In the genomic region with DNA sequence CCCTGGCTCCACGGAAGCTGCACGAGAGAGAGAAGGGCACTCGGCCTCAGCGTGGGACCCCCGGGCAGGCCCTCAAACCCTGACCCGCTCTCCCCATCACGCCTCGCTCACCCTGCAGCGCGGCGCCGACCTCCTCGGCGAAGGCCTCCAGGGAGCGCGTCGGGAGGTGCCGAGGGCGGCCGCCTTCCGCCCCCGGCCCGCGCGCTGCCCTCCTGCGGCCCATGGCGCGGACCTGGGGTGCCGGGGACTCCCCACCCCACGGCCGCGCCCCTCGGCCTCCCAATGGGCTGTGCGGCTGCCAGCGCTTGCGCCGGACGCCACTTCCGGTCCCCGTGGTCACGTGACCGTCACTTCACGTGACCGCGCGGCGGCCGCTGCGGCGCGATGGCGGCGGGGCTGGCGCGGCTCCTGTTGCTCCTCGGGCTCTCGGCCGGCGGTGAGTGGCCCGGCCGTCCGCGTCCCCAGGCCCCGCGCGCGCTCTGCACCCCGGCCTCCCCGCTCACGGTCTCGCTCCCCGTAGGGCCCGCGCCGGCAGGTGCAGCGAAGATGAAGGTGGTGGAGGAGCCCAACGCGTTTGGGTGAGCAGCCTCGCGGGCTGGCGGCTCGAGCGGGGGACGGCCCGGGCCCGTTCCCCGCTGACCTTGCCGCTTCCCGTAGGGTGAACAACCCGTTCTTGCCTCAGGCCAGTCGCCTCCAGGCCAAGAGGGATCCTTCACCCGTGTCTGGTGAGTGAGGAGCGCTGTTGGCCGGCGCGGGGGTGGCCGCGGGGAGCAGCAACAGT, we compare ENCODE assay signal across 1 cellular context.
TF ChIP-seq lines count a peak whose summit lies in the region.

A gene (plus strand): TSS at position 350 of the 781 bp plus-strand sequence. CDS start 35 bp downstream, at position 385.
A gene (minus strand): TSS at position 297 of the 781 bp plus-strand sequence. CDS start 74 bp downstream, at position 223.

TF ChIP-seq in HepG2, 621 proteins besides CTCF, POLR2A, EP300 and RAD21 (continued from another document and continues in another):
- TF ChIP-seq, protein P1, sequence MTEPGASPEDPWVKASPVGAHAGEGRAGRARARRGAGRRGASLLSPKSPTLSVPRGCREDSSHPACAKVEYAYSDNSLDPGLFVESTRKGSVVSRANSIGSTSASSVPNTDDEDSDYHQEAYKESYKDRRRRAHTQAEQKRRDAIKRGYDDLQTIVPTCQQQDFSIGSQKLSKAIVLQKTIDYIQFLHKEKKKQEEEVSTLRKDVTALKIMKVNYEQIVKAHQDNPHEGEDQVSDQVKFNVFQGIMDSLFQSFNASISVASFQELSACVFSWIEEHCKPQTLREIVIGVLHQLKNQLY (CRISPR knock-in tag; IDR thresholded peaks at IDR 0.05) = 0 out of 2 replicates have a peak, but pooled peaks have one; percentile 44
- TF ChIP-seq ZKSCAN1 (IDR thresholded peaks at IDR 0.05; ENCODE audit: low read length) (0 out of 2 replicates have a peak, but pooled peaks have one; percentile 21), ZMYM2 (CRISPR knock-in tag; IDR thresholded peaks at IDR 0.05) (no peak), MTF1 (CRISPR knock-in tag; IDR thresholded peaks at IDR 0.05) (no peak), ZFP41 (CRISPR knock-in tag; IDR thresholded peaks at IDR 0.05; ENCODE audit: borderline replicate concordance) (no peak), SOX13 (IDR thresholded peaks at IDR 0.05) (no peak), SOX13 (CRISPR knock-in tag; conservative IDR thresholded peaks at IDR 0.05 in 1 of 2, IDR thresholded peaks at IDR 0.05 in 1 of 2) (peak in 1 of 2 experiments; percentile 23; a peak in 1 of 4 replicates), ZNF121 (CRISPR knock-in tag; IDR thresholded peaks at IDR 0.05) (no peak), RCOR2 (CRISPR knock-in tag; IDR thresholded peaks at IDR 0.05) (no peak), MAF1 (CRISPR knock-in tag; IDR thresholded peaks at IDR 0.05; ENCODE audit: borderline replicate concordance) (no peak), FOXM1 (CRISPR knock-in tag; IDR thresholded peaks at IDR 0.05) (no peak), ZNF7 (CRISPR knock-in tag; IDR thresholded peaks at IDR 0.05) (no peak), MIER2 (CRISPR knock-in tag; IDR thresholded peaks at IDR 0.05) (no peak), CREB1 (IDR thresholded peaks at IDR 0.05) (peak; percentile 52; the same call in 1 of the 2 replicates), CREB1 (CRISPR knock-in tag; IDR thresholded peaks at IDR 0.05) (no peak), TP53 (CRISPR knock-in tag; conservative IDR thresholded peaks at IDR 0.05) (no peak), NKX3-1 (CRISPR knock-in tag; IDR thresholded peaks at IDR 0.05) (no peak), ZMAT3 (CRISPR knock-in tag; conservative IDR thresholded peaks at IDR 0.05) (peak; percentile 60; the same call in 1 of the 2 replicates), MTA1 (CRISPR knock-in tag; IDR thresholded peaks at IDR 0.05; ENCODE audit: borderline replicate concordance) (no peak), RFX5 (IDR thresholded peaks at IDR 0.05; ENCODE audit: low read depth, low read length) (no peak), GATAD2A (CRISPR knock-in tag; IDR thresholded peaks at IDR 0.05) (no peak), KDM5A (IDR thresholded peaks at IDR 0.05; ENCODE audit: borderline replicate concordance, low read length) (peak; percentile 100), REPIN1 (CRISPR knock-in tag; IDR thresholded peaks at IDR 0.05; ENCODE audit: borderline replicate concordance, low read depth) (no peak), NFKBIZ (CRISPR knock-in tag; IDR thresholded peaks at IDR 0.05) (no peak), FOXP1 (IDR thresholded peaks at IDR 0.05) (no peak), FOXP1 (CRISPR knock-in tag; IDR thresholded peaks at IDR 0.05) (no peak), KLF12 (CRISPR knock-in tag; IDR thresholded peaks at IDR 0.05; ENCODE audit: borderline replicate concordance) (peak; percentile 94), ZNF124 (CRISPR knock-in tag; IDR thresholded peaks at IDR 0.05) (peak; percentile 52; the same call in 1 of the 2 replicates), ZSCAN9 (CRISPR knock-in tag; IDR thresholded peaks at IDR 0.05; ENCODE audit: borderline replicate concordance) (no peak)
- TF ChIP-seq, protein P2, sequence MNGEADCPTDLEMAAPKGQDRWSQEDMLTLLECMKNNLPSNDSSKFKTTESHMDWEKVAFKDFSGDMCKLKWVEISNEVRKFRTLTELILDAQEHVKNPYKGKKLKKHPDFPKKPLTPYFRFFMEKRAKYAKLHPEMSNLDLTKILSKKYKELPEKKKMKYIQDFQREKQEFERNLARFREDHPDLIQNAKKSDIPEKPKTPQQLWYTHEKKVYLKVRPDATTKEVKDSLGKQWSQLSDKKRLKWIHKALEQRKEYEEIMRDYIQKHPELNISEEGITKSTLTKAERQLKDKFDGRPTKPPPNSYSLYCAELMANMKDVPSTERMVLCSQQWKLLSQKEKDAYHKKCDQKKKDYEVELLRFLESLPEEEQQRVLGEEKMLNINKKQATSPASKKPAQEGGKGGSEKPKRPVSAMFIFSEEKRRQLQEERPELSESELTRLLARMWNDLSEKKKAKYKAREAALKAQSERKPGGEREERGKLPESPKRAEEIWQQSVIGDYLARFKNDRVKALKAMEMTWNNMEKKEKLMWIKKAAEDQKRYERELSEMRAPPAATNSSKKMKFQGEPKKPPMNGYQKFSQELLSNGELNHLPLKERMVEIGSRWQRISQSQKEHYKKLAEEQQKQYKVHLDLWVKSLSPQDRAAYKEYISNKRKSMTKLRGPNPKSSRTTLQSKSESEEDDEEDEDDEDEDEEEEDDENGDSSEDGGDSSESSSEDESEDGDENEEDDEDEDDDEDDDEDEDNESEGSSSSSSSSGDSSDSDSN (CRISPR knock-in tag; IDR thresholded peaks at IDR 0.05) = peak; percentile 38; the same call in 1 of the 2 replicates
- TF ChIP-seq, protein P3, sequence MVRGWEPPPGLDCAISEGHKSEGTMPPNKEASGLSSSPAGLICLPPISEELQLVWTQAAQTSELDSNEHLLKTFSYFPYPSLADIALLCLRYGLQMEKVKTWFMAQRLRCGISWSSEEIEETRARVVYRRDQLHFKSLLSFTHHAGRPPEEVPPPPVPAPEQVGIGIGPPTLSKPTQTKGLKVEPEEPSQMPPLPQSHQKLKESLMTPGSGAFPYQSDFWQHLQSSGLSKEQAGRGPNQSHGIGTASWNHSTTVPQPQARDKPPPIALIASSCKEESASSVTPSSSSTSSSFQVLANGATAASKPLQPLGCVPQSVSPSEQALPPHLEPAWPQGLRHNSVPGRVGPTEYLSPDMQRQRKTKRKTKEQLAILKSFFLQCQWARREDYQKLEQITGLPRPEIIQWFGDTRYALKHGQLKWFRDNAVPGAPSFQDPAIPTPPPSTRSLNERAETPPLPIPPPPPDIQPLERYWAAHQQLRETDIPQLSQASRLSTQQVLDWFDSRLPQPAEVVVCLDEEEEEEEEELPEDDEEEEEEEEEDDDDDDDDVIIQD (CRISPR knock-in tag; IDR thresholded peaks at IDR 0.05; ENCODE audit: low read depth) = no peak
- TF ChIP-seq, protein P4, sequence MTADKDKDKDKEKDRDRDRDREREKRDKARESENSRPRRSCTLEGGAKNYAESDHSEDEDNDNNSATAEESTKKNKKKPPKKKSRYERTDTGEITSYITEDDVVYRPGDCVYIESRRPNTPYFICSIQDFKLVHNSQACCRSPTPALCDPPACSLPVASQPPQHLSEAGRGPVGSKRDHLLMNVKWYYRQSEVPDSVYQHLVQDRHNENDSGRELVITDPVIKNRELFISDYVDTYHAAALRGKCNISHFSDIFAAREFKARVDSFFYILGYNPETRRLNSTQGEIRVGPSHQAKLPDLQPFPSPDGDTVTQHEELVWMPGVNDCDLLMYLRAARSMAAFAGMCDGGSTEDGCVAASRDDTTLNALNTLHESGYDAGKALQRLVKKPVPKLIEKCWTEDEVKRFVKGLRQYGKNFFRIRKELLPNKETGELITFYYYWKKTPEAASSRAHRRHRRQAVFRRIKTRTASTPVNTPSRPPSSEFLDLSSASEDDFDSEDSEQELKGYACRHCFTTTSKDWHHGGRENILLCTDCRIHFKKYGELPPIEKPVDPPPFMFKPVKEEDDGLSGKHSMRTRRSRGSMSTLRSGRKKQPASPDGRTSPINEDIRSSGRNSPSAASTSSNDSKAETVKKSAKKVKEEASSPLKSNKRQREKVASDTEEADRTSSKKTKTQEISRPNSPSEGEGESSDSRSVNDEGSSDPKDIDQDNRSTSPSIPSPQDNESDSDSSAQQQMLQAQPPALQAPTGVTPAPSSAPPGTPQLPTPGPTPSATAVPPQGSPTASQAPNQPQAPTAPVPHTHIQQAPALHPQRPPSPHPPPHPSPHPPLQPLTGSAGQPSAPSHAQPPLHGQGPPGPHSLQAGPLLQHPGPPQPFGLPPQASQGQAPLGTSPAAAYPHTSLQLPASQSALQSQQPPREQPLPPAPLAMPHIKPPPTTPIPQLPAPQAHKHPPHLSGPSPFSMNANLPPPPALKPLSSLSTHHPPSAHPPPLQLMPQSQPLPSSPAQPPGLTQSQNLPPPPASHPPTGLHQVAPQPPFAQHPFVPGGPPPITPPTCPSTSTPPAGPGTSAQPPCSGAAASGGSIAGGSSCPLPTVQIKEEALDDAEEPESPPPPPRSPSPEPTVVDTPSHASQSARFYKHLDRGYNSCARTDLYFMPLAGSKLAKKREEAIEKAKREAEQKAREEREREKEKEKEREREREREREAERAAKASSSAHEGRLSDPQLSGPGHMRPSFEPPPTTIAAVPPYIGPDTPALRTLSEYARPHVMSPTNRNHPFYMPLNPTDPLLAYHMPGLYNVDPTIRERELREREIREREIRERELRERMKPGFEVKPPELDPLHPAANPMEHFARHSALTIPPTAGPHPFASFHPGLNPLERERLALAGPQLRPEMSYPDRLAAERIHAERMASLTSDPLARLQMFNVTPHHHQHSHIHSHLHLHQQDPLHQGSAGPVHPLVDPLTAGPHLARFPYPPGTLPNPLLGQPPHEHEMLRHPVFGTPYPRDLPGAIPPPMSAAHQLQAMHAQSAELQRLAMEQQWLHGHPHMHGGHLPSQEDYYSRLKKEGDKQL (CRISPR knock-in tag; IDR thresholded peaks at IDR 0.05; ENCODE audit: low read depth) = no peak
- TF ChIP-seq, protein P5, sequence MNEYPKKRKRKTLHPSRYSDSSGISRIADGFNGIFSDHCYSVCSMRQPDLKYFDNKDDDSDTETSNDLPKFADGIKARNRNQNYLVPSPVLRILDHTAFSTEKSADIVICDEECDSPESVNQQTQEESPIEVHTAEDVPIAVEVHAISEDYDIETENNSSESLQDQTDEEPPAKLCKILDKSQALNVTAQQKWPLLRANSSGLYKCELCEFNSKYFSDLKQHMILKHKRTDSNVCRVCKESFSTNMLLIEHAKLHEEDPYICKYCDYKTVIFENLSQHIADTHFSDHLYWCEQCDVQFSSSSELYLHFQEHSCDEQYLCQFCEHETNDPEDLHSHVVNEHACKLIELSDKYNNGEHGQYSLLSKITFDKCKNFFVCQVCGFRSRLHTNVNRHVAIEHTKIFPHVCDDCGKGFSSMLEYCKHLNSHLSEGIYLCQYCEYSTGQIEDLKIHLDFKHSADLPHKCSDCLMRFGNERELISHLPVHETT (CRISPR knock-in tag; conservative IDR thresholded peaks at IDR 0.05) = peak; percentile 74; the same call in 1 of the 2 replicates
- TF ChIP-seq, protein P6, sequence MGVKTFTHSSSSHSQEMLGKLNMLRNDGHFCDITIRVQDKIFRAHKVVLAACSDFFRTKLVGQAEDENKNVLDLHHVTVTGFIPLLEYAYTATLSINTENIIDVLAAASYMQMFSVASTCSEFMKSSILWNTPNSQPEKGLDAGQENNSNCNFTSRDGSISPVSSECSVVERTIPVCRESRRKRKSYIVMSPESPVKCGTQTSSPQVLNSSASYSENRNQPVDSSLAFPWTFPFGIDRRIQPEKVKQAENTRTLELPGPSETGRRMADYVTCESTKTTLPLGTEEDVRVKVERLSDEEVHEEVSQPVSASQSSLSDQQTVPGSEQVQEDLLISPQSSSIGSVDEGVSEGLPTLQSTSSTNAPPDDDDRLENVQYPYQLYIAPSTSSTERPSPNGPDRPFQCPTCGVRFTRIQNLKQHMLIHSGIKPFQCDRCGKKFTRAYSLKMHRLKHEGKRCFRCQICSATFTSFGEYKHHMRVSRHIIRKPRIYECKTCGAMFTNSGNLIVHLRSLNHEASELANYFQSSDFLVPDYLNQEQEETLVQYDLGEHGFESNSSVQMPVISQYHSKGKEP (CRISPR knock-in tag; IDR thresholded peaks at IDR 0.05) = no peak
- TF ChIP-seq, protein P7, sequence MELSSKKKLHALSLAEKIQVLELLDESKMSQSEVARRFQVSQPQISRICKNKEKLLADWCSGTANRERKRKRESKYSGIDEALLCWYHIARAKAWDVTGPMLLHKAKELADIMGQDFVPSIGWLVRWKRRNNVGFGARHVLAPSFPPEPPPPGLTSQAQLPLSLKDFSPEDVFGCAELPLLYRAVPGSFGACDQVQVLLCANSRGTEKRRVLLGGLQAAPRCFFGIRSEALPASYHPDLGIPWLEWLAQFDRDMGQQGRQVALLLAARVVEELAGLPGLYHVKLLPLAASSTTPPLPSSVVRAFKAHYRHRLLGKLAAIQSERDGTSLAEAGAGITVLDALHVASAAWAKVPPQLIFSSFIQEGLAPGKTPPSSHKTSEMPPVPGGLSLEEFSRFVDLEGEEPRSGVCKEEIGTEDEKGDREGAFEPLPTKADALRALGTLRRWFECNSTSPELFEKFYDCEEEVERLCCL (CRISPR knock-in tag; IDR thresholded peaks at IDR 0.05; ENCODE audit: borderline replicate concordance) = no peak
- TF ChIP-seq, protein P8, sequence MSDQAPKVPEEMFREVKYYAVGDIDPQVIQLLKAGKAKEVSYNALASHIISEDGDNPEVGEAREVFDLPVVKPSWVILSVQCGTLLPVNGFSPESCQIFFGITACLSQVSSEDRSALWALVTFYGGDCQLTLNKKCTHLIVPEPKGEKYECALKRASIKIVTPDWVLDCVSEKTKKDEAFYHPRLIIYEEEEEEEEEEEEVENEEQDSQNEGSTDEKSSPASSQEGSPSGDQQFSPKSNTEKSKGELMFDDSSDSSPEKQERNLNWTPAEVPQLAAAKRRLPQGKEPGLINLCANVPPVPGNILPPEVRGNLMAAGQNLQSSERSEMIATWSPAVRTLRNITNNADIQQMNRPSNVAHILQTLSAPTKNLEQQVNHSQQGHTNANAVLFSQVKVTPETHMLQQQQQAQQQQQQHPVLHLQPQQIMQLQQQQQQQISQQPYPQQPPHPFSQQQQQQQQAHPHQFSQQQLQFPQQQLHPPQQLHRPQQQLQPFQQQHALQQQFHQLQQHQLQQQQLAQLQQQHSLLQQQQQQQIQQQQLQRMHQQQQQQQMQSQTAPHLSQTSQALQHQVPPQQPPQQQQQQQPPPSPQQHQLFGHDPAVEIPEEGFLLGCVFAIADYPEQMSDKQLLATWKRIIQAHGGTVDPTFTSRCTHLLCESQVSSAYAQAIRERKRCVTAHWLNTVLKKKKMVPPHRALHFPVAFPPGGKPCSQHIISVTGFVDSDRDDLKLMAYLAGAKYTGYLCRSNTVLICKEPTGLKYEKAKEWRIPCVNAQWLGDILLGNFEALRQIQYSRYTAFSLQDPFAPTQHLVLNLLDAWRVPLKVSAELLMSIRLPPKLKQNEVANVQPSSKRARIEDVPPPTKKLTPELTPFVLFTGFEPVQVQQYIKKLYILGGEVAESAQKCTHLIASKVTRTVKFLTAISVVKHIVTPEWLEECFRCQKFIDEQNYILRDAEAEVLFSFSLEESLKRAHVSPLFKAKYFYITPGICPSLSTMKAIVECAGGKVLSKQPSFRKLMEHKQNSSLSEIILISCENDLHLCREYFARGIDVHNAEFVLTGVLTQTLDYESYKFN (CRISPR knock-in tag; conservative IDR thresholded peaks at IDR 0.05) = no peak
- TF ChIP-seq, protein P9, sequence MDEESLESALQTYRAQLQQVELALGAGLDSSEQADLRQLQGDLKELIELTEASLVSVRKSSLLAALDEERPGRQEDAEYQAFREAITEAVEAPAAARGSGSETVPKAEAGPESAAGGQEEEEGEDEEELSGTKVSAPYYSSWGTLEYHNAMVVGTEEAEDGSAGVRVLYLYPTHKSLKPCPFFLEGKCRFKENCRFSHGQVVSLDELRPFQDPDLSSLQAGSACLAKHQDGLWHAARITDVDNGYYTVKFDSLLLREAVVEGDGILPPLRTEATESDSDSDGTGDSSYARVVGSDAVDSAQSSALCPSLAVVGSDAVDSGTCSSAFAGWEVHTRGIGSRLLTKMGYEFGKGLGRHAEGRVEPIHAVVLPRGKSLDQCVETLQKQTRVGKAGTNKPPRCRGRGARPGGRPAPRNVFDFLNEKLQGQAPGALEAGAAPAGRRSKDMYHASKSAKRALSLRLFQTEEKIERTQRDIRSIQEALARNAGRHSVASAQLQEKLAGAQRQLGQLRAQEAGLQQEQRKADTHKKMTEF (CRISPR knock-in tag; IDR thresholded peaks at IDR 0.05) = no peak; the same call in 1 of the 2 replicates
